21 cellular contexts compared by ENCODE assay signal in genomic region chr6:168281826-168282225, GRCh38. TPM values are rescaled to one million over a fixed set of nuclear protein-coding genes. Genes with fewer than 3 reads are reported as not detected.
DNase-seq lines count a peak whose midpoint lies in the region; ATAC-seq and TF ChIP-seq lines count a peak whose summit lies in the region.
"Had no signal": no experiment of that assay in that cellular context is flagged by ENCODE, and none has a peak within 500 bp of the region (broad histone marks: within the 10 kb centered on the region; RNA-seq: fewer than 3 reads in every experiment).

No MANE protein-coding gene starts in this region.

- no peak overlapping the region for H3K4me3 ChIP-seq in esophagus squamous epithelium
- H3K4me3 ChIP-seq: BLaER1, GM12878, GM23248 had no signal

- no peak for TF ChIP-seq POLR2A in esophagus squamous epithelium (IDR thresholded peaks at IDR 0.05)

- peaks cover 0 to 62% (median 0%) of the 10 kb centered on the region in 4 donors for H3K27me3 ChIP-seq in esophagus squamous epithelium
- H3K27me3 ChIP-seq: BLaER1 had no signal

- H3K36me3 Mint-ChIP-seq in activated CD4-positive, alpha-beta T cell treated with anti-CD3 and anti-CD28 coated beads, Interleukin-2, amount 10 ng/mL, durations not matched to agents 24 days and 14 days (ENCODE audit: low read depth), result no peaks in the 10 kb centered on the region
- H3K36me3 Mint-ChIP-seq in activated CD4-positive, alpha-beta T cell treated with anti-CD3 and anti-CD28 coated beads for 36 hours (ENCODE audit: low read depth), result no peaks in the 10 kb centered on the region
- H3K36me3 Mint-ChIP-seq in activated T-helper 17 cell treated with anti-CD3 and anti-CD28 coated beads, Interleukin-2, amount 50 U/mL, for 72 hours (ENCODE audit: low read depth), result peaks cover 3% of the 10 kb centered on the region
- H3K36me3 Mint-ChIP-seq: CD4-positive, CD25-positive, alpha-beta regulatory T cell; CD8-positive, alpha-beta T cell had no signal

- TF ChIP-seq CTCF in esophagus squamous epithelium (IDR thresholded peaks at IDR 0.05), result no peak

- no peaks in the 10 kb centered on the region for H3K27me3 Mint-ChIP-seq in activated CD4-positive, alpha-beta T cell treated with anti-CD3 and anti-CD28 coated beads, Interleukin-2, amount 10 ng/mL, durations not matched to agents 24 days and 14 days
- peaks cover 20% of the 10 kb centered on the region for H3K27me3 Mint-ChIP-seq in activated CD4-positive, alpha-beta T cell treated with anti-CD3 and anti-CD28 coated beads for 36 hours
- peaks cover 22% of the 10 kb centered on the region for H3K27me3 Mint-ChIP-seq in activated T-helper 17 cell treated with anti-CD3 and anti-CD28 coated beads, Interleukin-2, amount 50 U/mL, for 72 hours
- H3K27me3 Mint-ChIP-seq: B cell; CD4-positive, CD25-positive, alpha-beta regulatory T cell had no signal

- no peaks in the 10 kb centered on the region for H3K4me1 ChIP-seq in esophagus squamous epithelium

- H3K4me1 Mint-ChIP-seq in activated CD4-positive, alpha-beta T cell treated with anti-CD3 and anti-CD28 coated beads, Interleukin-2, amount 10 ng/mL, durations not matched to agents 24 days and 14 days, result peaks cover 3% of the 10 kb centered on the region
- H3K4me1 Mint-ChIP-seq in activated CD4-positive, alpha-beta T cell treated with anti-CD3 and anti-CD28 coated beads for 36 hours, result peaks cover 6% of the 10 kb centered on the region
- H3K4me1 Mint-ChIP-seq in activated T-helper 17 cell treated with anti-CD3 and anti-CD28 coated beads, Interleukin-2, amount 50 U/mL, for 72 hours, result peaks cover 12% of the 10 kb centered on the region
- H3K4me1 Mint-ChIP-seq: B cell had no signal

- CTCF ChIA-PET in activated CD4-positive, alpha-beta T cell treated with anti-CD3 and anti-CD28 coated beads for 36 hours (lab: Charles Lee), result no interaction called here

- peak overlapping the region; percentile 13 for H3K27ac Mint-ChIP-seq in activated CD4-positive, alpha-beta T cell treated with anti-CD3 and anti-CD28 coated beads, Interleukin-2, amount 10 ng/mL, durations not matched to agents 24 days and 14 days
- H3K27ac Mint-ChIP-seq in activated CD4-positive, alpha-beta T cell treated with anti-CD3 and anti-CD28 coated beads for 36 hours, result no peak overlapping the region
- H3K27ac Mint-ChIP-seq in activated T-helper 17 cell treated with anti-CD3 and anti-CD28 coated beads, Interleukin-2, amount 50 U/mL, for 72 hours, result peak overlapping the region; percentile 55
- H3K27ac Mint-ChIP-seq: B cell; CD4-positive, CD25-positive, alpha-beta regulatory T cell; CD8-positive, alpha-beta T cell had no signal

- no peak for ATAC-seq in activated CD4-positive, alpha-beta T cell treated with anti-CD3 and anti-CD28 coated beads for 36 hours
- ATAC-seq in activated T-helper 17 cell treated with anti-CD3 and anti-CD28 coated beads, Interleukin-2, amount 50 U/mL, for 72 hours (replicated peaks), result no peak
- ATAC-seq: CD8-positive, alpha-beta T cell; GM12878 had no signal

- POLR2A ChIA-PET in activated CD4-positive, alpha-beta T cell treated with anti-CD3 and anti-CD28 coated beads for 36 hours (lab: Charles Lee), result no interaction called here

- no peak overlapping the region for H3K4me3 Mint-ChIP-seq in activated CD4-positive, alpha-beta T cell treated with anti-CD3 and anti-CD28 coated beads, Interleukin-2, amount 10 ng/mL, durations not matched to agents 24 days and 14 days
- no peak overlapping the region for H3K4me3 Mint-ChIP-seq in activated CD4-positive, alpha-beta T cell treated with anti-CD3 and anti-CD28 coated beads for 36 hours
- peak overlapping the region; percentile 11 for H3K4me3 Mint-ChIP-seq in activated T-helper 17 cell treated with anti-CD3 and anti-CD28 coated beads, Interleukin-2, amount 50 U/mL, for 72 hours
- H3K4me3 Mint-ChIP-seq: B cell; CD4-positive, CD25-positive, alpha-beta regulatory T cell; CD8-positive, alpha-beta T cell had no signal

- intact Hi-C loops in activated CD4-positive, alpha-beta T cell treated with anti-CD3 and anti-CD28 coated beads, Interleukin-2, amount 10 ng/mL, durations not matched to agents 24 days and 14 days (cut with micrococcal nuclease), result no loop called here
- intact Hi-C loops in activated CD4-positive, alpha-beta T cell treated with anti-CD3 and anti-CD28 coated beads for 36 hours (cut with DNase I, micrococcal nuclease), result no loop called here
- intact Hi-C loops in esophagus squamous epithelium (cut with DNase I), result no loop called here

- no peaks in the 10 kb centered on the region for H3K9me3 ChIP-seq in esophagus squamous epithelium
- H3K9me3 ChIP-seq: BLaER1 had no signal

- no peak overlapping the region for H3K27ac ChIP-seq in esophagus squamous epithelium
- H3K27ac ChIP-seq: 22Rv1, BLaER1, C4-2B, GM23248 had no signal

- peaks cover 16% of the 10 kb centered on the region for H3K9me3 Mint-ChIP-seq in activated CD4-positive, alpha-beta T cell treated with anti-CD3 and anti-CD28 coated beads, Interleukin-2, amount 10 ng/mL, durations not matched to agents 24 days and 14 days
- peaks cover 2% of the 10 kb centered on the region for H3K9me3 Mint-ChIP-seq in activated CD4-positive, alpha-beta T cell treated with anti-CD3 and anti-CD28 coated beads for 36 hours (ENCODE audit: low read depth)
- H3K9me3 Mint-ChIP-seq in activated T-helper 17 cell treated with anti-CD3 and anti-CD28 coated beads, Interleukin-2, amount 50 U/mL, for 72 hours, result peaks cover 5% of the 10 kb centered on the region
- H3K9me3 Mint-ChIP-seq: CD8-positive, alpha-beta T cell had no signal

- WGBS in esophagus squamous epithelium, 2 donors, result 78 to 79% methylated on average over 7 of the region's 7 CpGs

- H3K36me3 ChIP-seq in esophagus squamous epithelium, result no peaks in the 10 kb centered on the region
- H3K36me3 ChIP-seq: BLaER1 had no signal

- DNase-seq in activated CD4-positive, alpha-beta T cell treated with anti-CD3 and anti-CD28 coated beads, Interleukin-2, amount 10 ng/mL, durations not matched to agents 24 days and 14 days, result no peak
- no peak for DNase-seq in activated CD4-positive, alpha-beta T cell treated with anti-CD3 and anti-CD28 coated beads for 36 hours
- DNase-seq in mesenteric fat pad (ENCODE audit: low spot score) (peak; percentile 82), esophagus squamous epithelium (lab: John Stamatoyannopoulos, UW) (no peak), RKO (ENCODE audit: low spot score) (no peak), COLO829 (ENCODE audit: low spot score) (no peak)
- DNase-seq: CD4-positive, CD25-positive, alpha-beta regulatory T cell; CD8-positive, alpha-beta T cell; DMS 273 treated with DMSO at 0.1 percent for 48 hours; DMS79; EL; GDM1; GM23248; H7; HCEC 1CT had no signal

RNA-seq across cellular contexts. Expression of gene DACT2, which starts 37.8 kb away (rescaled TPM):
- 1.8 and 1.9 TPM in 2 replicates for total RNA-seq in activated CD4-positive, alpha-beta T cell treated with anti-CD3 and anti-CD28 coated beads, Interleukin-2, amount 10 ng/mL, durations not matched to agents 24 days and 14 days
- total RNA-seq in activated CD4-positive, alpha-beta T cell treated with anti-CD3 and anti-CD28 coated beads for 36 hours, result under 1 TPM; 0.39 to 0.50 TPM
- under 1 TPM in 1 of 2 donors, not detected in 1; 0.13 TPM for total RNA-seq in activated T-helper 17 cell treated with anti-CD3 and anti-CD28 coated beads, Interleukin-2, amount 50 U/mL, for 72 hours
- total RNA-seq in mesenteric fat pad (0.48 TPM), esophagus squamous epithelium (1 to 10 TPM in 3 of 4 donors, under 1 TPM in 1; 0.57 to 2.8 (median 1.9) TPM)
- total RNA-seq: B cell; CD4-positive, CD25-positive, alpha-beta regulatory T cell; CD8-positive, alpha-beta T cell; GM12878; GM23248 had no signal
